ENCODE assay signal across 1 cellular context in genomic region chr4:103198111-103198765, GRCh38.
TF ChIP-seq lines count a peak whose summit lies in the region.

A gene with protein sequence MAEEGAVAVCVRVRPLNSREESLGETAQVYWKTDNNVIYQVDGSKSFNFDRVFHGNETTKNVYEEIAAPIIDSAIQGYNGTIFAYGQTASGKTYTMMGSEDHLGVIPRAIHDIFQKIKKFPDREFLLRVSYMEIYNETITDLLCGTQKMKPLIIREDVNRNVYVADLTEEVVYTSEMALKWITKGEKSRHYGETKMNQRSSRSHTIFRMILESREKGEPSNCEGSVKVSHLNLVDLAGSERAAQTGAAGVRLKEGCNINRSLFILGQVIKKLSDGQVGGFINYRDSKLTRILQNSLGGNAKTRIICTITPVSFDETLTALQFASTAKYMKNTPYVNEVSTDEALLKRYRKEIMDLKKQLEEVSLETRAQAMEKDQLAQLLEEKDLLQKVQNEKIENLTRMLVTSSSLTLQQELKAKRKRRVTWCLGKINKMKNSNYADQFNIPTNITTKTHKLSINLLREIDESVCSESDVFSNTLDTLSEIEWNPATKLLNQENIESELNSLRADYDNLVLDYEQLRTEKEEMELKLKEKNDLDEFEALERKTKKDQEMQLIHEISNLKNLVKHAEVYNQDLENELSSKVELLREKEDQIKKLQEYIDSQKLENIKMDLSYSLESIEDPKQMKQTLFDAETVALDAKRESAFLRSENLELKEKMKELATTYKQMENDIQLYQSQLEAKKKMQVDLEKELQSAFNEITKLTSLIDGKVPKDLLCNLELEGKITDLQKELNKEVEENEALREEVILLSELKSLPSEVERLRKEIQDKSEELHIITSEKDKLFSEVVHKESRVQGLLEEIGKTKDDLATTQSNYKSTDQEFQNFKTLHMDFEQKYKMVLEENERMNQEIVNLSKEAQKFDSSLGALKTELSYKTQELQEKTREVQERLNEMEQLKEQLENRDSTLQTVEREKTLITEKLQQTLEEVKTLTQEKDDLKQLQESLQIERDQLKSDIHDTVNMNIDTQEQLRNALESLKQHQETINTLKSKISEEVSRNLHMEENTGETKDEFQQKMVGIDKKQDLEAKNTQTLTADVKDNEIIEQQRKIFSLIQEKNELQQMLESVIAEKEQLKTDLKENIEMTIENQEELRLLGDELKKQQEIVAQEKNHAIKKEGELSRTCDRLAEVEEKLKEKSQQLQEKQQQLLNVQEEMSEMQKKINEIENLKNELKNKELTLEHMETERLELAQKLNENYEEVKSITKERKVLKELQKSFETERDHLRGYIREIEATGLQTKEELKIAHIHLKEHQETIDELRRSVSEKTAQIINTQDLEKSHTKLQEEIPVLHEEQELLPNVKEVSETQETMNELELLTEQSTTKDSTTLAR (N-terminal part only) (minus strand): TSS chr4:103198343. CDS start chr4:103198319, 24 bp downstream.

TF ChIP-seq in HepG2, 621 proteins besides CTCF, POLR2A, EP300 and RAD21 (continued from another document and continues in another):
- TF ChIP-seq, protein P1, sequence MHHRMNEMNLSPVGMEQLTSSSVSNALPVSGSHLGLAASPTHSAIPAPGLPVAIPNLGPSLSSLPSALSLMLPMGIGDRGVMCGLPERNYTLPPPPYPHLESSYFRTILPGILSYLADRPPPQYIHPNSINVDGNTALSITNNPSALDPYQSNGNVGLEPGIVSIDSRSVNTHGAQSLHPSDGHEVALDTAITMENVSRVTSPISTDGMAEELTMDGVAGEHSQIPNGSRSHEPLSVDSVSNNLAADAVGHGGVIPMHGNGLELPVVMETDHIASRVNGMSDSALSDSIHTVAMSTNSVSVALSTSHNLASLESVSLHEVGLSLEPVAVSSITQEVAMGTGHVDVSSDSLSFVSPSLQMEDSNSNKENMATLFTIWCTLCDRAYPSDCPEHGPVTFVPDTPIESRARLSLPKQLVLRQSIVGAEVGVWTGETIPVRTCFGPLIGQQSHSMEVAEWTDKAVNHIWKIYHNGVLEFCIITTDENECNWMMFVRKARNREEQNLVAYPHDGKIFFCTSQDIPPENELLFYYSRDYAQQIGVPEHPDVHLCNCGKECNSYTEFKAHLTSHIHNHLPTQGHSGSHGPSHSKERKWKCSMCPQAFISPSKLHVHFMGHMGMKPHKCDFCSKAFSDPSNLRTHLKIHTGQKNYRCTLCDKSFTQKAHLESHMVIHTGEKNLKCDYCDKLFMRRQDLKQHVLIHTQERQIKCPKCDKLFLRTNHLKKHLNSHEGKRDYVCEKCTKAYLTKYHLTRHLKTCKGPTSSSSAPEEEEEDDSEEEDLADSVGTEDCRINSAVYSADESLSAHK (CRISPR knock-in tag; IDR thresholded peaks at IDR 0.05; ENCODE audit: borderline replicate concordance), result no peak
- no peak for TF ChIP-seq RCOR2 (CRISPR knock-in tag; IDR thresholded peaks at IDR 0.05)
- TF ChIP-seq, protein P2, sequence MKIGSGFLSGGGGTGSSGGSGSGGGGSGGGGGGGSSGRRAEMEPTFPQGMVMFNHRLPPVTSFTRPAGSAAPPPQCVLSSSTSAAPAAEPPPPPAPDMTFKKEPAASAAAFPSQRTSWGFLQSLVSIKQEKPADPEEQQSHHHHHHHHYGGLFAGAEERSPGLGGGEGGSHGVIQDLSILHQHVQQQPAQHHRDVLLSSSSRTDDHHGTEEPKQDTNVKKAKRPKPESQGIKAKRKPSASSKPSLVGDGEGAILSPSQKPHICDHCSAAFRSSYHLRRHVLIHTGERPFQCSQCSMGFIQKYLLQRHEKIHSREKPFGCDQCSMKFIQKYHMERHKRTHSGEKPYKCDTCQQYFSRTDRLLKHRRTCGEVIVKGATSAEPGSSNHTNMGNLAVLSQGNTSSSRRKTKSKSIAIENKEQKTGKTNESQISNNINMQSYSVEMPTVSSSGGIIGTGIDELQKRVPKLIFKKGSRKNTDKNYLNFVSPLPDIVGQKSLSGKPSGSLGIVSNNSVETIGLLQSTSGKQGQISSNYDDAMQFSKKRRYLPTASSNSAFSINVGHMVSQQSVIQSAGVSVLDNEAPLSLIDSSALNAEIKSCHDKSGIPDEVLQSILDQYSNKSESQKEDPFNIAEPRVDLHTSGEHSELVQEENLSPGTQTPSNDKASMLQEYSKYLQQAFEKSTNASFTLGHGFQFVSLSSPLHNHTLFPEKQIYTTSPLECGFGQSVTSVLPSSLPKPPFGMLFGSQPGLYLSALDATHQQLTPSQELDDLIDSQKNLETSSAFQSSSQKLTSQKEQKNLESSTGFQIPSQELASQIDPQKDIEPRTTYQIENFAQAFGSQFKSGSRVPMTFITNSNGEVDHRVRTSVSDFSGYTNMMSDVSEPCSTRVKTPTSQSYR (CRISPR knock-in tag; IDR thresholded peaks at IDR 0.05; ENCODE audit: borderline replicate concordance), result no peak
- no peak for TF ChIP-seq FOXM1 (CRISPR knock-in tag; IDR thresholded peaks at IDR 0.05)
- TF ChIP-seq ZNF570 (CRISPR knock-in tag; IDR thresholded peaks at IDR 0.05; ENCODE audit: borderline replicate concordance), result no peak
- TF ChIP-seq ZNF18 (CRISPR knock-in tag; IDR thresholded peaks at IDR 0.05; ENCODE audit: insufficient replicate concordance), result peak; percentile 37
- TF ChIP-seq, protein P3, sequence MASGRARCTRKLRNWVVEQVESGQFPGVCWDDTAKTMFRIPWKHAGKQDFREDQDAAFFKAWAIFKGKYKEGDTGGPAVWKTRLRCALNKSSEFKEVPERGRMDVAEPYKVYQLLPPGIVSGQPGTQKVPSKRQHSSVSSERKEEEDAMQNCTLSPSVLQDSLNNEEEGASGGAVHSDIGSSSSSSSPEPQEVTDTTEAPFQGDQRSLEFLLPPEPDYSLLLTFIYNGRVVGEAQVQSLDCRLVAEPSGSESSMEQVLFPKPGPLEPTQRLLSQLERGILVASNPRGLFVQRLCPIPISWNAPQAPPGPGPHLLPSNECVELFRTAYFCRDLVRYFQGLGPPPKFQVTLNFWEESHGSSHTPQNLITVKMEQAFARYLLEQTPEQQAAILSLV (CRISPR knock-in tag; IDR thresholded peaks at IDR 0.05; ENCODE audit: borderline replicate concordance), result no peak; the same call in 1 of the 2 replicates
- TF ChIP-seq, protein P4, sequence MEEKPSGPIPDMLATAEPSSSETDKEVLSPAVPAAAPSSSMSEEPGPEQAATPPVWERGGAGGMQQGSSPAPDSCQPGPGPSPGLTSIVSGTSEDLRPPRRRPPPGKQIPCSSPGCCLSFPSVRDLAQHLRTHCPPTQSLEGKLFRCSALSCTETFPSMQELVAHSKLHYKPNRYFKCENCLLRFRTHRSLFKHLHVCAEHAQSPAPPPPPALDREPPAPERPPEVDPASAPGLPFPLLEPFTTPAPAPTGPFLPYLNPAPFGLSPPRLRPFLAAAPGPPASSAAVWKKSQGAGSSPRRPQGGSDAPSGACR (CRISPR knock-in tag; IDR thresholded peaks at IDR 0.05), result no peak
- TF ChIP-seq CHD4 (IDR thresholded peaks at IDR 0.05; ENCODE audit: borderline replicate concordance, low read length), result no peak
- no peak for TF ChIP-seq HNF4G (IDR thresholded peaks at IDR 0.05; ENCODE audit: borderline replicate concordance, low read depth, low read length)
- TF ChIP-seq HNF4G (CRISPR knock-in tag; IDR thresholded peaks at IDR 0.05; ENCODE audit: borderline replicate concordance, low read depth), result no peak; the same call in 1 of the 2 replicates
- no peak for TF ChIP-seq NFE2L1 (CRISPR knock-in tag; IDR thresholded peaks at IDR 0.05; ENCODE audit: borderline replicate concordance)
- no peak for TF ChIP-seq TEAD3 (CRISPR knock-in tag; optimal IDR thresholded peaks at IDR 0.05; ENCODE audit: borderline replicate concordance)
- TF ChIP-seq, protein P5, sequence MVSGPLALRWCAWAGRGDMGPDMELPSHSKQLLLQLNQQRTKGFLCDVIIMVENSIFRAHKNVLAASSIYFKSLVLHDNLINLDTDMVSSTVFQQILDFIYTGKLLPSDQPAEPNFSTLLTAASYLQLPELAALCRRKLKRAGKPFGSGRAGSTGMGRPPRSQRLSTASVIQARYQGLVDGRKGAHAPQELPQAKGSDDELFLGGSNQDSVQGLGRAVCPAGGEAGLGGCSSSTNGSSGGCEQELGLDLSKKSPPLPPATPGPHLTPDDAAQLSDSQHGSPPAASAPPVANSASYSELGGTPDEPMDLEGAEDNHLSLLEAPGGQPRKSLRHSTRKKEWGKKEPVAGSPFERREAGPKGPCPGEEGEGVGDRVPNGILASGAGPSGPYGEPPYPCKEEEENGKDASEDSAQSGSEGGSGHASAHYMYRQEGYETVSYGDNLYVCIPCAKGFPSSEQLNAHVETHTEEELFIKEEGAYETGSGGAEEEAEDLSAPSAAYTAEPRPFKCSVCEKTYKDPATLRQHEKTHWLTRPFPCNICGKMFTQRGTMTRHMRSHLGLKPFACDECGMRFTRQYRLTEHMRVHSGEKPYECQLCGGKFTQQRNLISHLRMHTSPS (CRISPR knock-in tag; IDR thresholded peaks at IDR 0.05; ENCODE audit: low read depth), result no peak
- TF ChIP-seq MXD1 (CRISPR knock-in tag; IDR thresholded peaks at IDR 0.05), result peak; percentile 66; the same call in 1 of the 2 replicates
- TF ChIP-seq, protein P6, sequence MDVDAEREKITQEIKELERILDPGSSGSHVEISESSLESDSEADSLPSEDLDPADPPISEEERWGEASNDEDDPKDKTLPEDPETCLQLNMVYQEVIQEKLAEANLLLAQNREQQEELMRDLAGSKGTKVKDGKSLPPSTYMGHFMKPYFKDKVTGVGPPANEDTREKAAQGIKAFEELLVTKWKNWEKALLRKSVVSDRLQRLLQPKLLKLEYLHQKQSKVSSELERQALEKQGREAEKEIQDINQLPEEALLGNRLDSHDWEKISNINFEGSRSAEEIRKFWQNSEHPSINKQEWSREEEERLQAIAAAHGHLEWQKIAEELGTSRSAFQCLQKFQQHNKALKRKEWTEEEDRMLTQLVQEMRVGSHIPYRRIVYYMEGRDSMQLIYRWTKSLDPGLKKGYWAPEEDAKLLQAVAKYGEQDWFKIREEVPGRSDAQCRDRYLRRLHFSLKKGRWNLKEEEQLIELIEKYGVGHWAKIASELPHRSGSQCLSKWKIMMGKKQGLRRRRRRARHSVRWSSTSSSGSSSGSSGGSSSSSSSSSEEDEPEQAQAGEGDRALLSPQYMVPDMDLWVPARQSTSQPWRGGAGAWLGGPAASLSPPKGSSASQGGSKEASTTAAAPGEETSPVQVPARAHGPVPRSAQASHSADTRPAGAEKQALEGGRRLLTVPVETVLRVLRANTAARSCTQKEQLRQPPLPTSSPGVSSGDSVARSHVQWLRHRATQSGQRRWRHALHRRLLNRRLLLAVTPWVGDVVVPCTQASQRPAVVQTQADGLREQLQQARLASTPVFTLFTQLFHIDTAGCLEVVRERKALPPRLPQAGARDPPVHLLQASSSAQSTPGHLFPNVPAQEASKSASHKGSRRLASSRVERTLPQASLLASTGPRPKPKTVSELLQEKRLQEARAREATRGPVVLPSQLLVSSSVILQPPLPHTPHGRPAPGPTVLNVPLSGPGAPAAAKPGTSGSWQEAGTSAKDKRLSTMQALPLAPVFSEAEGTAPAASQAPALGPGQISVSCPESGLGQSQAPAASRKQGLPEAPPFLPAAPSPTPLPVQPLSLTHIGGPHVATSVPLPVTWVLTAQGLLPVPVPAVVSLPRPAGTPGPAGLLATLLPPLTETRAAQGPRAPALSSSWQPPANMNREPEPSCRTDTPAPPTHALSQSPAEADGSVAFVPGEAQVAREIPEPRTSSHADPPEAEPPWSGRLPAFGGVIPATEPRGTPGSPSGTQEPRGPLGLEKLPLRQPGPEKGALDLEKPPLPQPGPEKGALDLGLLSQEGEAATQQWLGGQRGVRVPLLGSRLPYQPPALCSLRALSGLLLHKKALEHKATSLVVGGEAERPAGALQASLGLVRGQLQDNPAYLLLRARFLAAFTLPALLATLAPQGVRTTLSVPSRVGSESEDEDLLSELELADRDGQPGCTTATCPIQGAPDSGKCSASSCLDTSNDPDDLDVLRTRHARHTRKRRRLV (CRISPR knock-in tag; IDR thresholded peaks at IDR 0.05), result 0 out of 2 replicates have a peak, but pooled peaks have one; percentile 38
- TF ChIP-seq ZNF121 (CRISPR knock-in tag; IDR thresholded peaks at IDR 0.05), result no peak
- 0 out of 2 replicates have a peak, but pooled peaks have one; percentile 26 for TF ChIP-seq ZSCAN25 (CRISPR knock-in tag; IDR thresholded peaks at IDR 0.05)
- no peak for TF ChIP-seq NONO (IDR thresholded peaks at IDR 0.05)
- TF ChIP-seq NONO (CRISPR knock-in tag; conservative IDR thresholded peaks at IDR 0.05), result 0 out of 2 replicates have a peak, but pooled peaks have one; percentile 43
- peak; percentile 66 for TF ChIP-seq PHF21A (CRISPR knock-in tag; IDR thresholded peaks at IDR 0.05)
- TF ChIP-seq ARID2 (CRISPR knock-in tag; IDR thresholded peaks at IDR 0.05; ENCODE audit: borderline replicate concordance), result 0 out of 2 replicates have a peak, but pooled peaks have one; percentile 32
- TF ChIP-seq BRF2 (CRISPR knock-in tag; IDR thresholded peaks at IDR 0.05), result no peak
- TF ChIP-seq SRF (IDR thresholded peaks at IDR 0.05; ENCODE audit: low read depth, low read length), result no peak
- TF ChIP-seq ZNF761 (CRISPR knock-in tag; conservative IDR thresholded peaks at IDR 0.05), result peak; percentile 65; the same call in 1 of the 2 replicates
- TF ChIP-seq ZBTB26 (CRISPR knock-in tag; IDR thresholded peaks at IDR 0.05; ENCODE audit: borderline replicate concordance), result no peak
- TF ChIP-seq ESRRA (CRISPR knock-in tag; IDR thresholded peaks at IDR 0.05; ENCODE audit: low read depth), result no peak
- TF ChIP-seq ATF7 (IDR thresholded peaks at IDR 0.05), result peak; percentile 98
- peak; percentile 82 for TF ChIP-seq ATF7 (CRISPR knock-in tag; IDR thresholded peaks at IDR 0.05)
- TF ChIP-seq KLF16 (CRISPR knock-in tag; IDR thresholded peaks at IDR 0.05), result peak in 1 of 2 experiments; percentile 66; a peak in 1 of 4 replicates
